1 cellular context compared by ENCODE assay signal in the genomic region with DNA sequence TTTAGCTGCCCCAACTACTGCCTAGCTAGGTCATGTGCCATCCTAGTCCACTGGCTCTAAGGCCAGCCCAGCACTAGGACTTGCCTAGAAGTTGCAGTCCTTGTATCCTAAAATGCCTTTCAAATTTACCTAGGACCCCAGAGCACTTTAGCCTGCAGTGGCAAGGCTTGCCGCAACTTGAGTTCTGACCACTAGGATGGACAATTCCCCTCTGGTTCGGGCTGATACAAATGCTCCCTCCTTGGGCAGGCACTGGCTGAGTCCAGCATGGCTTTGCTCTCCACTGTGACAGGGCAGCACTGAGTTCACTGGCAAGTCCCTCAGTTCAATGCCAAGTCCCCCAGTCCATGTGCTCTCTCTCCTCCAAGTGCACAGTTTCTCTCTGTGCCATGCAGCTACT.
TF ChIP-seq lines count a peak whose summit lies in the region.

No MANE protein-coding gene starts in this region.

TF ChIP-seq in GM23338, 12 proteins besides CTCF, POLR2A, EP300 and RAD21:
- TF ChIP-seq EZH2 (IDR thresholded peaks at IDR 0.05; ENCODE audit: low read depth, unreplicated experiment), result no peak
- no peak for TF ChIP-seq STAT1 (IDR thresholded peaks at IDR 0.05; ENCODE audit: unreplicated experiment)
- TF ChIP-seq, protein P1, sequence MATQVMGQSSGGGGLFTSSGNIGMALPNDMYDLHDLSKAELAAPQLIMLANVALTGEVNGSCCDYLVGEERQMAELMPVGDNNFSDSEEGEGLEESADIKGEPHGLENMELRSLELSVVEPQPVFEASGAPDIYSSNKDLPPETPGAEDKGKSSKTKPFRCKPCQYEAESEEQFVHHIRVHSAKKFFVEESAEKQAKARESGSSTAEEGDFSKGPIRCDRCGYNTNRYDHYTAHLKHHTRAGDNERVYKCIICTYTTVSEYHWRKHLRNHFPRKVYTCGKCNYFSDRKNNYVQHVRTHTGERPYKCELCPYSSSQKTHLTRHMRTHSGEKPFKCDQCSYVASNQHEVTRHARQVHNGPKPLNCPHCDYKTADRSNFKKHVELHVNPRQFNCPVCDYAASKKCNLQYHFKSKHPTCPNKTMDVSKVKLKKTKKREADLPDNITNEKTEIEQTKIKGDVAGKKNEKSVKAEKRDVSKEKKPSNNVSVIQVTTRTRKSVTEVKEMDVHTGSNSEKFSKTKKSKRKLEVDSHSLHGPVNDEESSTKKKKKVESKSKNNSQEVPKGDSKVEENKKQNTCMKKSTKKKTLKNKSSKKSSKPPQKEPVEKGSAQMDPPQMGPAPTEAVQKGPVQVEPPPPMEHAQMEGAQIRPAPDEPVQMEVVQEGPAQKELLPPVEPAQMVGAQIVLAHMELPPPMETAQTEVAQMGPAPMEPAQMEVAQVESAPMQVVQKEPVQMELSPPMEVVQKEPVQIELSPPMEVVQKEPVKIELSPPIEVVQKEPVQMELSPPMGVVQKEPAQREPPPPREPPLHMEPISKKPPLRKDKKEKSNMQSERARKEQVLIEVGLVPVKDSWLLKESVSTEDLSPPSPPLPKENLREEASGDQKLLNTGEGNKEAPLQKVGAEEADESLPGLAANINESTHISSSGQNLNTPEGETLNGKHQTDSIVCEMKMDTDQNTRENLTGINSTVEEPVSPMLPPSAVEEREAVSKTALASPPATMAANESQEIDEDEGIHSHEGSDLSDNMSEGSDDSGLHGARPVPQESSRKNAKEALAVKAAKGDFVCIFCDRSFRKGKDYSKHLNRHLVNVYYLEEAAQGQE (IDR thresholded peaks at IDR 0.05; ENCODE audit: unreplicated experiment), result no peak
- TF ChIP-seq ZNF331 (CRISPR knock-in tag; IDR thresholded peaks at IDR 0.05; ENCODE audit: low read depth), result no peak
